9 cellular contexts compared by ENCODE assay signal in the genomic region with DNA sequence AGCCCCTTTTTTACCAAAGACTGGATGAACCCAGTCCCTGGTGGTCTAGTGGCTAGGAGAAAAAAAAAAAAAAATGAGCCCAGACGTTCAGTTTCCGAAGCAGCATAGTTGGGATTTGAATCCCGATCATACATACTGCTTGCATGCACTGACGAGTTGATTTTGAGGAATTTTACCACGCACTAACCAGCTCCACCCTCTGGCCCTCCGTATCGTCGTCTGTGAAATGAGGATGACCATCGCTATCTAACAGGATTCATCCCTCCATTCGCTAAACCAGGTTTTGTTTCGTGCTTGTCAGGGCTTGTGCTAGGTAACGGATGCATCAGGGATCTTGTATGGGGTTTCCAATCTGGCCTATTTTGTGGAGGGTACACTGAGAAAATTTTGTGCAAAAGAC. TPM values are rescaled to one million over a fixed set of nuclear protein-coding genes. Genes with fewer than 3 reads are reported as not detected.
DNase-seq lines count a peak whose midpoint lies in the region; ATAC-seq, FAIRE-seq and TF ChIP-seq lines count a peak whose summit lies in the region.
"Had no signal": no experiment of that assay in that cellular context is flagged by ENCODE, and none has a peak within 500 bp of the region (broad histone marks: within the 10 kb centered on the region; RNA-seq: fewer than 3 reads in every experiment).

No MANE protein-coding gene starts in this region.

- H4K20me1 ChIP-seq in IMR-90 (ENCODE audit: insufficient read depth, low read length): peaks cover 6% of the 10 kb centered on the region; the same call in 1 of the 2 replicates

- TF ChIP-seq EP300 in suprapubic skin (IDR thresholded peaks at IDR 0.05): no peak

- peak overlapping the region; percentile 96 for H3K4me3 Mint-ChIP-seq in CD4-positive, alpha-beta T cell

- H2BK20ac ChIP-seq in IMR-90 (ENCODE audit: low read depth, low read length): no peak overlapping the region

- peak overlapping the region; percentile 37; the same call in 2 of the 3 replicates for H2BK15ac ChIP-seq in IMR-90 (ENCODE audit: low read depth, low read length)

- no peak for FAIRE-seq in kidney (lab: Jason Lieb, UNC)

- BruUV-seq in IMR-90 (replicated peaks; lab: Mats Ljungman, UMichigan): no TSS peak

- no CpG with 5 or more reads among the region's 12 CpGs for WGBS in IMR-90 (ENCODE audit: extremely low coverage in 2 of 2, insufficient read length in 1 of 2), 2 experiments
- 4% methylated on average over 12 of the region's 12 CpGs for WGBS in suprapubic skin

- H3K14ac ChIP-seq in IMR-90 (replicated peaks; ENCODE audit: low read depth, low read length): peak overlapping the region; percentile 97

- H3K36me3 Mint-ChIP-seq in CD4-positive, alpha-beta T cell (ENCODE audit: low read depth): peaks cover 58% of the 10 kb centered on the region

- intact Hi-C loops in CD4-positive, alpha-beta T cell (cut with DNase I, micrococcal nuclease): loop anchor here in 1 of 2 experiments (2.0 to 10.0 kb wide), 4 partner anchors 228 to 1088 kb away; a partner anchor contains a TSS
- intact Hi-C loops in IMR-90 (cut with micrococcal nuclease) (loop anchor here (2.0 to 10.0 kb wide), 3 partner anchors 40 to 352 kb away; a partner anchor contains a TSS), kidney (cut with DNase I) (no loop called here)

- POLR2A ChIA-PET in CD4-positive, alpha-beta T cell (lab: Charles Lee): interaction anchor here (0.7 to 2.4 kb wide), 5 partner anchors 52 to 1087 kb away, joined by 3 to 18 read pairs (median 5); a partner anchor contains a TSS
- POLR2A ChIA-PET in IMR-90 (lab: Charles Lee; ENCODE audit: unreplicated experiment): no interaction called here

- H3K9ac ChIP-seq in IMR-90 (ENCODE audit: low read depth, low read length): peak overlapping the region; percentile 98
- H3K9ac ChIP-seq in kidney (ENCODE audit: low read length in 2 of 2): peak overlapping the region; percentile 93 to 94

- H3K9me1 ChIP-seq in IMR-90 (ENCODE audit: insufficient read depth, low read length): no peaks in the 10 kb centered on the region; the same call in 1 of the 2 replicates

- no peaks in the 10 kb centered on the region for H3K27me3 Mint-ChIP-seq in CD4-positive, alpha-beta T cell

- peak overlapping the region; percentile 96 for H3K27ac ChIP-seq in CD4-positive, alpha-beta T cell (ENCODE audit: low read depth, low read length)
- H3K27ac ChIP-seq in IMR-90 (ENCODE audit: insufficient read depth, low read length): peak overlapping the region; percentile 98
- H3K27ac ChIP-seq in kidney (ENCODE audit: low read depth in 2 of 2, low read length in 2 of 2): peak overlapping the region; percentile 97 to 99
- H3K27ac ChIP-seq in suprapubic skin: peak overlapping the region; percentile 94

- no peak for ATAC-seq in CD4-positive, alpha-beta T cell (ENCODE audit: poor library complexity)
- no peak for ATAC-seq in IMR-90 (ENCODE audit: low read depth)
- no peak for ATAC-seq in HG02938 (IDR thresholded peaks at IDR 0.05; ENCODE audit: unreplicated experiment)

- H3K36me3 ChIP-seq in IMR-90 (ENCODE audit: control insufficient read depth, insufficient read depth, low read length): peaks cover 5% of the 10 kb centered on the region; the same call in 1 of the 2 replicates
- H3K36me3 ChIP-seq in kidney (ENCODE audit: control insufficient read depth in 1 of 2, insufficient read depth in 2 of 2, low read length in 2 of 2): peaks cover 9 to 10% of the 10 kb centered on the region in 2 donors
- peaks cover 19% of the 10 kb centered on the region for H3K36me3 ChIP-seq in suprapubic skin

- H4K91ac ChIP-seq in IMR-90 (ENCODE audit: insufficient read depth, low read depth, low read length): peak overlapping the region; percentile 91

- peak overlapping the region; percentile 100 for H2AFZ ChIP-seq in IMR-90 (replicated peaks; ENCODE audit: low read length, poor library complexity)

- dilution Hi-C loops in IMR-90 (cut with HindIII; ENCODE audit: low sequenced_read_pairs, unreplicated experiment): no loop called here

- peak overlapping the region; percentile 99 for H2AK9ac ChIP-seq in IMR-90 (replicated peaks; ENCODE audit: low read depth, low read length, poor library complexity)

- no peaks in the 10 kb centered on the region for H3K9me3 Mint-ChIP-seq in CD4-positive, alpha-beta T cell

- in situ Hi-C loops in IMR-90 (cut with MboI; ENCODE audit: low sequenced_read_pairs) (loop anchor here (10.0 kb wide), 2 partner anchors 138 to 1058 kb away; no protein-coding TSS in a partner anchor), astrocyte of the spinal cord (cut with HindIII; ENCODE audit: low sequenced_read_pairs) (no loop called here)

- H2BK120ac ChIP-seq in IMR-90 (ENCODE audit: low read depth, low read length): peak overlapping the region; percentile 71

- no peak for DNase-seq in CD4-positive, alpha-beta T cell
- DNase-seq in IMR-90 (peak; percentile 48), astrocyte of the spinal cord (ENCODE audit: low read depth, low spot score) (no peak), kidney (no peak), suprapubic skin (ENCODE audit: low spot score in 2 of 2) (no peak)
- DNase-seq in stimulated activated CD4-positive, alpha-beta T cell treated with anti-CD3 and anti-CD28 coated beads, Interleukin-2, amount 100 ng/mL, for 48 hours: no peak
- DNase-seq in effector CD4-positive, alpha-beta T cell: no peak

- peak overlapping the region; percentile 99 for H3K27ac Mint-ChIP-seq in CD4-positive, alpha-beta T cell

- H3K23ac ChIP-seq in IMR-90 (ENCODE audit: low read depth, low read length): peak overlapping the region; percentile 96

- H3K27me3 ChIP-seq in CD4-positive, alpha-beta T cell (ENCODE audit: control insufficient read depth, insufficient read depth, low read length): no peaks in the 10 kb centered on the region
- H3K27me3 ChIP-seq in IMR-90 (ENCODE audit: control insufficient read depth, insufficient read depth, low read length) (no peaks in the 10 kb centered on the region), suprapubic skin (no peaks in the 10 kb centered on the region)

- CTCF ChIA-PET in CD4-positive, alpha-beta T cell (lab: Charles Lee): interaction anchor here (4.2 kb wide), 1 partner anchor 53 kb away, joined by 27 read pairs; no protein-coding TSS in a partner anchor
- CTCF ChIA-PET in IMR-90 (lab: Yijun Ruan, JAX): interaction anchor here (1.3 kb wide), 1 partner anchor 53 kb away, joined by 4 read pairs; no protein-coding TSS in a partner anchor

- H4K5ac ChIP-seq in IMR-90 (ENCODE audit: low read depth, low read length): peak overlapping the region; percentile 87

- peak overlapping the region; percentile 86 to 100 for H4K8ac ChIP-seq in IMR-90 (ENCODE audit: low read depth in 2 of 2, low read length in 2 of 2)

- TF ChIP-seq CTCF in CD4-positive, alpha-beta T cell (IDR thresholded peaks at IDR 0.05): peak; percentile 3
- TF ChIP-seq CTCF in IMR-90 (conservative IDR thresholded peaks at IDR 0.05; ENCODE audit: low read depth, low read length): no peak
- TF ChIP-seq CTCF in astrocyte of the spinal cord (IDR thresholded peaks at IDR 0.05; ENCODE audit: low read depth, low read length): no peak
- TF ChIP-seq CTCF in kidney (IDR thresholded peaks at IDR 0.05; ENCODE audit: borderline replicate concordance, extremely low read depth, insufficient read depth): no peak
- TF ChIP-seq CTCF in suprapubic skin (IDR thresholded peaks at IDR 0.05): no peak

- no peak for TF ChIP-seq RAD21 in IMR-90 (IDR thresholded peaks at IDR 0.05; ENCODE audit: low read length)

- peaks cover 16% of the 10 kb centered on the region for H3K4me1 ChIP-seq in IMR-90 (ENCODE audit: control insufficient read depth, insufficient read depth, low read length)
- H3K4me1 ChIP-seq in kidney (ENCODE audit: control insufficient read depth in 1 of 2, insufficient read depth in 1 of 2, low read depth in 1 of 2, low read length in 2 of 2): peaks cover 3 to 5% of the 10 kb centered on the region in 2 donors
- peaks cover 26% of the 10 kb centered on the region for H3K4me1 ChIP-seq in suprapubic skin

- H3K9me3 ChIP-seq in CD4-positive, alpha-beta T cell (ENCODE audit: control insufficient read depth, low read length): no peaks in the 10 kb centered on the region
- H3K9me3 ChIP-seq in IMR-90 (ENCODE audit: control insufficient read depth, insufficient read depth, low read length) (no peaks in the 10 kb centered on the region), kidney (ENCODE audit: control insufficient read depth in 1 of 2, low read length in 2 of 2) (no peaks in the 10 kb centered on the region), suprapubic skin (no peaks in the 10 kb centered on the region)

- peaks cover 20% of the 10 kb centered on the region for H3K4me1 Mint-ChIP-seq in CD4-positive, alpha-beta T cell (ENCODE audit: low read depth)

- H3K79me1 ChIP-seq in IMR-90 (ENCODE audit: low read depth in 1 of 2, low read length in 2 of 2): peaks cover 24 to 43% of the 10 kb centered on the region in 2 experiments

- TF ChIP-seq POLR2A in IMR-90 (IDR thresholded peaks at IDR 0.05; ENCODE audit: low read depth, low read length): no peak; the same call in 1 of the 2 replicates
- no peak for TF ChIP-seq POLR2A in suprapubic skin (IDR thresholded peaks at IDR 0.05)

- H3K4me2 ChIP-seq in IMR-90 (ENCODE audit: low read depth, low read length): peak overlapping the region; percentile 93

- H3K56ac ChIP-seq in IMR-90 (ENCODE audit: extremely low read depth, insufficient read depth, low read length): peak overlapping the region; percentile 94

- H3K18ac ChIP-seq in IMR-90 (ENCODE audit: low read depth, low read length): peak overlapping the region; percentile 70

- H3K4me3 ChIP-seq in IMR-90 (ENCODE audit: insufficient read depth, low read depth, low read length) (peak overlapping the region; percentile 93), astrocyte of the spinal cord (ENCODE audit: low read depth, low read length) (peak overlapping the region; percentile 77), kidney (ENCODE audit: low read length in 2 of 2) (peak overlapping the region; percentile 96 to 98), suprapubic skin (peak overlapping the region; percentile 80)

- peak overlapping the region; percentile 99 for H2BK5ac ChIP-seq in IMR-90 (ENCODE audit: low read depth, low read length, poor library complexity, severe bottlenecking)

- H2AK5ac ChIP-seq in IMR-90 (ENCODE audit: low read depth, low read length): peak overlapping the region; percentile 97

- peak overlapping the region; percentile 78 for H3K4ac ChIP-seq in IMR-90 (ENCODE audit: low read depth, low read length)

RNA-seq across cellular contexts. Expression of a gene that starts 0.8 kb away (rescaled TPM):
- 10 to 100 TPM; 82.9 to 86.2 TPM for total RNA-seq in CD4-positive, alpha-beta T cell
- total RNA-seq in IMR-90 (2012; rRNA removed) (21.0 and 63.6 TPM in 2 replicates), kidney (40.6 TPM), suprapubic skin (10 to 100 TPM; 22.1 to 39.2 (median 32.5) TPM)
- polyA plus RNA-seq in IMR-90 (2012; rRNA removed) (50.7 and 51.8 TPM in 2 replicates), kidney (ENCODE audit: insufficient read depth, low read depth, low replicate concordance) (76.4 TPM)
- polyA plus RNA-seq in IMR-90 (2012; cell fraction: cytosol; rRNA removed): 17.3 and 17.8 TPM in 2 replicates
- 8.7 and 72.6 TPM in 2 replicates for polyA plus RNA-seq in IMR-90 (2012; cell fraction: nucleus; rRNA removed; ENCODE audit: low replicate concordance)

RNA-seq across cellular contexts. Expression of a gene that starts 33.7 kb away (rescaled TPM):
- not detected for total RNA-seq in CD4-positive, alpha-beta T cell
- total RNA-seq in IMR-90 (2012; rRNA removed) (not detected in 2 replicates), kidney (not detected), suprapubic skin (not detected)
- polyA plus RNA-seq in IMR-90 (2012; rRNA removed) (not detected in 2 replicates), kidney (ENCODE audit: insufficient read depth, low read depth, low replicate concordance) (not detected)
- polyA plus RNA-seq in IMR-90 (2012; cell fraction: cytosol; rRNA removed): not detected in 2 replicates
- polyA plus RNA-seq in IMR-90 (2012; cell fraction: nucleus; rRNA removed; ENCODE audit: low replicate concordance): not detected in 2 replicates
- total RNA-seq: T-helper 1 cell treated with Interleukin-12 subunit alpha and Interleukin-12 subunit beta and Interleukin-4 antibody, amounts not matched to agents 30 ng/mL and 1 ng/mL, for 36 hours had no signal

RNA-seq across cellular contexts. Expression of a gene that starts 51.7 kb away (rescaled TPM):
- 1 to 10 TPM; 1.1 to 1.5 TPM for total RNA-seq in CD4-positive, alpha-beta T cell
- total RNA-seq in IMR-90 (2012; rRNA removed) (0.18 and 0.83 TPM in 2 replicates), kidney (9.6 TPM), suprapubic skin (10 to 100 TPM in 1 of 4 donors, 1 to 10 TPM in 3; 1.2 to 28.2 (median 2.7) TPM)
- polyA plus RNA-seq in IMR-90 (2012; rRNA removed) (0.20 and 0.68 TPM in 2 replicates), kidney (ENCODE audit: insufficient read depth, low read depth, low replicate concordance) (6.9 TPM)
- 0.03 and 0.04 TPM in 2 replicates for polyA plus RNA-seq in IMR-90 (2012; cell fraction: cytosol; rRNA removed)
- 0.32 and 4.6 TPM in 2 replicates for polyA plus RNA-seq in IMR-90 (2012; cell fraction: nucleus; rRNA removed; ENCODE audit: low replicate concordance)

RNA-seq across cellular contexts. Expression of a gene that starts 59.8 kb away (rescaled TPM):
- total RNA-seq in CD4-positive, alpha-beta T cell: under 1 TPM; 0.39 to 0.82 TPM
- not detected in 2 replicates for total RNA-seq in IMR-90 (2012; rRNA removed)
- polyA plus RNA-seq in IMR-90 (2012; rRNA removed): 0.12 TPM in 1 of 2 replicates, not detected in the other
- polyA plus RNA-seq in IMR-90 (2012; cell fraction: cytosol; rRNA removed): not detected in 2 replicates
- 0.15 TPM in 1 of 2 replicates, not detected in the other for polyA plus RNA-seq in IMR-90 (2012; cell fraction: nucleus; rRNA removed; ENCODE audit: low replicate concordance)
- total RNA-seq in kidney: not detected
- not detected for polyA plus RNA-seq in kidney (ENCODE audit: insufficient read depth, low read depth, low replicate concordance)
- total RNA-seq in suprapubic skin: 1 to 10 TPM in 2 of 4 donors, not detected in 2; 1.1 to 1.2 TPM
- total RNA-seq: T-helper 1 cell treated with Interleukin-12 subunit alpha and Interleukin-12 subunit beta and Interleukin-4 antibody, amounts not matched to agents 30 ng/mL and 1 ng/mL, for 36 hours had no signal
